Comparison of ENCODE assay signal across 19 cellular contexts in the genomic region with DNA sequence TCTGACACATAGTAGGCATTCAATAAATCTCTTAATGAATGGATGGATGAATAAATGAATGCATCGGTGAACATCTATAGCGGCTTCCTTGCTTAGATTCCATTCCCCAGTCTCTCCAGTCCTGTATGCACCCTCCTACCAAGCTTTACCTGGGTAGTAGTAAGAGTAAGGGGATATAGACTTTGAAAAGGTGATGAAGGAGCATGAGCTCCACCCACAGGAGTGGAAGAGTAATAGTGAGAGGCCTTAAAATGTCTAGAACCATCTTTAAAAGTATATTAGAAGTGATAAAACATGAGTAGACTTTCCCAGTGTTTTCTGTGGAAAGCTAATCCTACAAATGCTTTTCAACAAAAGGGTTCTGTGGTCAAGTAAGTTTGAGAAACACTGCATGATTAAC. TPM values are rescaled to one million over a fixed set of nuclear protein-coding genes. Genes with fewer than 3 reads are reported as not detected.
DNase-seq lines count a peak whose midpoint lies in the region; TF ChIP-seq lines count a peak whose summit lies in the region.
"Had no signal": no experiment of that assay in that cellular context is flagged by ENCODE, and none has a peak within 500 bp of the region (broad histone marks: within the 10 kb centered on the region; RNA-seq: fewer than 3 reads in every experiment).

No MANE protein-coding gene starts in this region.

- H3K27ac Mint-ChIP-seq in progenitor cell of endocrine pancreas = no peak overlapping the region
- H3K27ac Mint-ChIP-seq in activated naive CD8-positive, alpha-beta T cell treated with anti-CD3 and anti-CD28 coated beads for 36 hours = no peak overlapping the region
- H3K27ac Mint-ChIP-seq: activated CD4-positive, alpha-beta memory T cell treated with anti-CD3 and anti-CD28 coated beads, Interleukin-2, amount 10 ng/mL, durations not matched to agents 7 days and 5 days; activated T-cell treated with anti-CD3 and anti-CD28 coated beads, Interleukin-2, amount 50 U/mL, for 72 hours; stimulated activated naive CD8-positive, alpha-beta T cell treated with anti-CD3 and anti-CD28 coated beads, Interleukin-15, amount 100 ng/mL, for 72 hours had no signal

- H3K36me3 Mint-ChIP-seq in progenitor cell of endocrine pancreas (ENCODE audit: insufficient read depth) = no peaks in the 10 kb centered on the region
- H3K36me3 Mint-ChIP-seq in activated naive CD8-positive, alpha-beta T cell treated with anti-CD3 and anti-CD28 coated beads for 36 hours = no peaks in the 10 kb centered on the region

- DNase-seq in NCI-H82 (lab: John Stamatoyannopoulos, UW) = peak; percentile 19
- DNase-seq in NCI-H82 treated with DMSO at 0.1 percent for 48 hours (lab: John Stamatoyannopoulos, UW; ENCODE audit: unreplicated experiment) = no peak
- DNase-seq in NCI-H524 (lab: John Stamatoyannopoulos, UW) = peak; percentile 20 to 68
- DNase-seq in epithelial cell of proximal tubule (ENCODE audit: low read depth) = no peak
- no peak for DNase-seq in progenitor cell of endocrine pancreas (ENCODE audit: low spot score, unreplicated experiment)
- DNase-seq in HK-2 (ENCODE audit: unreplicated experiment) = no peak
- DNase-seq in NCI-H1694 treated with DMSO at 0.1 percent for 48 hours (lab: John Stamatoyannopoulos, UW) = no peak
- no peak for DNase-seq in activated naive CD8-positive, alpha-beta T cell treated with anti-CD3 and anti-CD28 coated beads for 36 hours
- DNase-seq: activated CD4-positive, alpha-beta memory T cell treated with anti-CD3 and anti-CD28 coated beads, Interleukin-2, amount 10 ng/mL, durations not matched to agents 7 days and 5 days; activated T-cell treated with anti-CD3 and anti-CD28 coated beads, Interleukin-2, amount 50 U/mL, for 72 hours; effector memory CD4-positive, alpha-beta T cell; heart left ventricle; left cardiac atrium; NCI-H2081 treated with DMSO at 0.1 percent for 48 hours; right cardiac atrium; RPMI8226; stimulated activated naive CD8-positive, alpha-beta T cell treated with anti-CD3 and anti-CD28 coated beads, Interleukin-15, amount 100 ng/mL, for 72 hours had no signal

- no peaks in the 10 kb centered on the region for H3K27me3 Mint-ChIP-seq in progenitor cell of endocrine pancreas
- H3K27me3 Mint-ChIP-seq in activated naive CD8-positive, alpha-beta T cell treated with anti-CD3 and anti-CD28 coated beads for 36 hours = no peaks in the 10 kb centered on the region
- H3K27me3 Mint-ChIP-seq: stimulated activated naive CD8-positive, alpha-beta T cell treated with anti-CD3 and anti-CD28 coated beads, Interleukin-15, amount 100 ng/mL, for 72 hours had no signal

- no peak overlapping the region for H3K4me3 Mint-ChIP-seq in progenitor cell of endocrine pancreas (ENCODE audit: low read depth)
- no peak overlapping the region for H3K4me3 Mint-ChIP-seq in activated naive CD8-positive, alpha-beta T cell treated with anti-CD3 and anti-CD28 coated beads for 36 hours
- H3K4me3 Mint-ChIP-seq: activated CD4-positive, alpha-beta memory T cell treated with anti-CD3 and anti-CD28 coated beads, Interleukin-2, amount 10 ng/mL, durations not matched to agents 7 days and 5 days; activated T-cell treated with anti-CD3 and anti-CD28 coated beads, Interleukin-2, amount 50 U/mL, for 72 hours; central memory CD8-positive, alpha-beta T cell; stimulated activated naive CD8-positive, alpha-beta T cell treated with anti-CD3 and anti-CD28 coated beads, Interleukin-15, amount 100 ng/mL, for 72 hours had no signal

- H3K4me3 ChIP-seq in epithelial cell of proximal tubule (ENCODE audit: low read depth, low read length) = no peak overlapping the region
- H3K4me3 ChIP-seq: A549, heart left ventricle had no signal

- no peaks in the 10 kb centered on the region for H3K9me3 Mint-ChIP-seq in progenitor cell of endocrine pancreas (ENCODE audit: low read depth)
- no peaks in the 10 kb centered on the region for H3K9me3 Mint-ChIP-seq in activated naive CD8-positive, alpha-beta T cell treated with anti-CD3 and anti-CD28 coated beads for 36 hours
- H3K9me3 Mint-ChIP-seq: activated CD4-positive, alpha-beta memory T cell treated with anti-CD3 and anti-CD28 coated beads, Interleukin-2, amount 10 ng/mL, durations not matched to agents 7 days and 5 days; activated T-cell treated with anti-CD3 and anti-CD28 coated beads, Interleukin-2, amount 50 U/mL, for 72 hours; central memory CD8-positive, alpha-beta T cell; stimulated activated naive CD8-positive, alpha-beta T cell treated with anti-CD3 and anti-CD28 coated beads, Interleukin-15, amount 100 ng/mL, for 72 hours had no signal

- TF ChIP-seq CTCF in epithelial cell of proximal tubule (conservative IDR thresholded peaks at IDR 0.05; ENCODE audit: low read depth, low read length) (peak; percentile 42), progenitor cell of endocrine pancreas (IDR thresholded peaks at IDR 0.05; ENCODE audit: unreplicated experiment) (peak; percentile 60)

- H3K4me1 Mint-ChIP-seq in progenitor cell of endocrine pancreas (ENCODE audit: low read depth) = peaks cover 15% of the 10 kb centered on the region
- H3K4me1 Mint-ChIP-seq in activated naive CD8-positive, alpha-beta T cell treated with anti-CD3 and anti-CD28 coated beads for 36 hours = no peaks in the 10 kb centered on the region
- H3K4me1 Mint-ChIP-seq: activated CD4-positive, alpha-beta memory T cell treated with anti-CD3 and anti-CD28 coated beads, Interleukin-2, amount 10 ng/mL, durations not matched to agents 7 days and 5 days; central memory CD8-positive, alpha-beta T cell; stimulated activated naive CD8-positive, alpha-beta T cell treated with anti-CD3 and anti-CD28 coated beads, Interleukin-15, amount 100 ng/mL, for 72 hours had no signal

RNA-seq across cellular contexts. Expression of a gene that starts 35.5 kb away (rescaled TPM):
- total RNA-seq in epithelial cell of proximal tubule = 0.94 and 3.3 TPM in 2 replicates
- 197 and 259 TPM in 2 replicates for total RNA-seq in progenitor cell of endocrine pancreas
- under 1 TPM; 0.14 to 0.18 TPM for total RNA-seq in activated naive CD8-positive, alpha-beta T cell treated with anti-CD3 and anti-CD28 coated beads for 36 hours

Comparison
In these comparisons a context has a peak if more than half of its experiments do, and no peak if none do; other contexts are left out.
1. DNase-seq: peak in NCI-H82 (single experiment) and NCI-H524 (2 of 2); none in NCI-H82 treated with DMSO at 0.1 percent for 48 hours (single experiment), epithelial cell of proximal tubule (single experiment), progenitor cell of endocrine pancreas (single experiment), HK-2 (single experiment), NCI-H1694 treated with DMSO at 0.1 percent for 48 hours (single experiment) and activated naive CD8-positive, alpha-beta T cell treated with anti-CD3 and anti-CD28 coated beads for 36 hours (single experiment).
2. RNA of a gene that starts 35.5 kb away (total RNA-seq): 197 to 259 TPM in progenitor cell of endocrine pancreas; 0.94 to 3.3 TPM in epithelial cell of proximal tubule and 0.14 to 0.18 TPM in activated naive CD8-positive, alpha-beta T cell treated with anti-CD3 and anti-CD28 coated beads for 36 hours; every median in the first group is over 10 times any median in the second.